ENCODE assay signal across 8 cellular contexts in the genomic region with DNA sequence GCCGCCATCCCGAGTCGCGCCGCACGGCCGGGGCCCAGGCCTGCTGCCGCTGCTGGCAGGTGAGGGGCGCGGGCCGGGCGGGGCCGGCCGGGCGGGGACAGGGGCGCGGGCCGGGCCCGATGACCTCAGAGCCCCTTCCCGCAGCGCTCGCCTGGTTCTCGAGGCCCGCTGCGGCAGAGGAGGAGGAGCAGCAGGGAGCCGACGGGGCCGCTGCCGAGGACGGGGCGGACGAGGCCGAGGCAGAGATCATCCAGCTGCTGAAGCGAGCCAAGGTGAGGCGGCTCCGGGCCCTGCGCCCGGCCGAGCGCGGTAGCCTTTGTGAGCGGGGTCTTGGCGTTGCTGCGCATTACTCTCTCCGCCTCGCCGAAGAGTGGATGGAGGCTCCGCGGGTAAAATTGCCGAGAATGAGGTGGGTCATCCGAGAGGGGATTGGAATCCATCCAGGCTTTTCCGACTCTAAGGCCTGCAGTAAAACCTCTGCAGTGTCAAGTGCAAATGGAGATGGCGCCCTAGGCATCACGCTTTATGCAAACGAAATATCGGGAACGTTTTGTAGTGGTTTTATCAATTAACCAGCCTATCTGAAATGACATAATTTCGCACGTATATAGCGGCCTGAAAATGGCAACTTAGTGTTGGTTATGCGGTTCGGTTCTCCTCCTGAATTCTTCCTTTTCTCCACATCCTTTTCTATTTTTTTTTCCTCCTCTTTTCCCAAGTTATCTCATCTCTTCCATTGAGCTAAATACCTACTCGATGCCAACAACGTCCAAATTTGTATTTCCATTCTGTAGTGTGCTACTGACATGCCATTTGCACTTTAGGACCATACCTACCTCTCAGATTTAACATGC. TPM values are rescaled to one million over a fixed set of nuclear protein-coding genes. Genes with fewer than 3 reads are reported as not detected.
DNase-seq lines count a peak whose midpoint lies in the region; ATAC-seq, FAIRE-seq and TF ChIP-seq lines count a peak whose summit lies in the region.

No MANE protein-coding gene starts in this region.

- H3K27ac ChIP-seq in caudate nucleus (ENCODE audit: low read depth, low read length), result peak overlapping the region; percentile 99
- peak overlapping the region; percentile 88 to 96 (median 91) for H3K27ac ChIP-seq in right lobe of liver
- H3K27ac ChIP-seq in testis, result peak overlapping the region; percentile 86 to 96

- WGBS in right lobe of liver (ENCODE audit: insufficient coverage, low coverage, low lambda C conversion rate, missing lambda C conversion rate), result 1% methylated on average over 18 of the region's 64 CpGs
- WGBS in testis, 2 donors, result 1 to 3% methylated on average over 26 to 55 of the region's 64 CpGs

- H3K4me1 ChIP-seq in right lobe of liver (peaks cover 0 to 14% (median 0%) of the 10 kb centered on the region in 4 donors), testis (peaks cover 6% of the 10 kb centered on the region)

- H3K36me3 ChIP-seq in right lobe of liver (peaks cover 0 to 38% (median 18%) of the 10 kb centered on the region in 4 donors), testis (ENCODE audit: low read depth, missing control alignments) (no peaks in the 10 kb centered on the region)

- no peaks in the 10 kb centered on the region for H3K9me3 ChIP-seq in right lobe of liver
- H3K9me3 ChIP-seq in testis, result no peaks in the 10 kb centered on the region

- intact Hi-C loops in right lobe of liver (cut with DNase I) (loop anchor here in 1 of 2 donors (10.0 kb wide), 1 partner anchor 55 kb away; a partner anchor contains a TSS), testis (cut with DNase I; ENCODE audit: low total_unique reads) (no loop called here)

- H3K4me3 ChIP-seq in right lobe of liver (peak overlapping the region; percentile 65 to 82 (median 76)), testis (peak overlapping the region; percentile 72 to 85)

- peak; percentile 53 for FAIRE-seq in GM12892 (lab: Jason Lieb, UNC)

- peak; percentile 26 for ATAC-seq in HG02970 (IDR thresholded peaks at IDR 0.05; ENCODE audit: low FRiP score, unreplicated experiment)
- peak; percentile 15 to 45 (median 36) for ATAC-seq in right lobe of liver

- H3K27me3 ChIP-seq in right lobe of liver, result no peaks in the 10 kb centered on the region
- H3K27me3 ChIP-seq in testis, result no peaks in the 10 kb centered on the region

- peak; percentile 29 for DNase-seq in A172 (ENCODE audit: low spot score)
- no peak for DNase-seq in GM12892 (ENCODE audit: insufficient read length)
- peak; percentile 46 for DNase-seq in NCI-H774 (lab: John Stamatoyannopoulos, UW)
- peak in 25 of 61 donors; percentile 6 to 69 (median 46) for DNase-seq in caudate nucleus (lab: John Stamatoyannopoulos, UW)
- no peak for DNase-seq in right lobe of liver
- peak; percentile 37 for DNase-seq in testis
- no peak for DNase-seq in H4 (ENCODE audit: low spot score)

- TF ChIP-seq POLR2A in GM12892 (IDR thresholded peaks at IDR 0.05; ENCODE audit: low read depth, low read length) (no peak), right lobe of liver (IDR thresholded peaks at IDR 0.05) (no peak), testis (IDR thresholded peaks at IDR 0.05) (no peak)

- TF ChIP-seq CTCF in right lobe of liver (IDR thresholded peaks at IDR 0.05) (no peak), testis (IDR thresholded peaks at IDR 0.05) (no peak)

RNA-seq across cellular contexts. Expression of a gene that starts 0.6 kb away (rescaled TPM):
- 65.0 and 74.9 TPM in 2 replicates for total RNA-seq in A172 (2014; rRNA removed; shearing (Covaris generic))
- polyA plus RNA-seq in GM12892 (2012; ENCODE audit: missing spikeins), result 27.6 TPM
- total RNA-seq in right lobe of liver (10 to 100 TPM; 14.3 to 32.3 (median 19.9) TPM), testis (10 to 100 TPM; 74.1 to 91.2 TPM)
- 17.8 TPM for polyA plus RNA-seq in testis (ENCODE audit: insufficient read depth, low read depth, low replicate concordance)
- total RNA-seq in H4 (2014; rRNA removed; shearing (Covaris generic)), result 20.1 and 25.9 TPM in 2 replicates

RNA-seq across cellular contexts. Expression of a gene that starts 0.7 kb away (rescaled TPM):
- total RNA-seq in A172 (2014; rRNA removed; shearing (Covaris generic)), result 33.6 and 42.1 TPM in 2 replicates
- 7.8 TPM for polyA plus RNA-seq in GM12892 (2012; ENCODE audit: missing spikeins)
- 10 to 100 TPM; 10.6 to 21.8 (median 11.8) TPM for total RNA-seq in right lobe of liver
- 10 to 100 TPM; 17.0 to 20.1 TPM for total RNA-seq in testis
- polyA plus RNA-seq in testis (ENCODE audit: insufficient read depth, low read depth, low replicate concordance), result 36.2 TPM
- 8.8 and 17.4 TPM in 2 replicates for total RNA-seq in H4 (2014; rRNA removed; shearing (Covaris generic))

RNA-seq across cellular contexts. Expression of a gene that starts 55.3 kb away (rescaled TPM):
- total RNA-seq in A172 (2014; rRNA removed; shearing (Covaris generic)), result 32.1 and 37.2 TPM in 2 replicates
- not detected for polyA plus RNA-seq in GM12892 (2012; ENCODE audit: missing spikeins)
- total RNA-seq in right lobe of liver (under 1 TPM in 5 of 6 experiments, not detected in 1; 0.16 to 0.62 (median 0.37) TPM), testis (1 to 10 TPM; 2.3 to 2.5 TPM)
- 1.6 TPM for polyA plus RNA-seq in testis (ENCODE audit: insufficient read depth, low read depth, low replicate concordance)
- total RNA-seq in H4 (2014; rRNA removed; shearing (Covaris generic)), result 29.3 and 32.1 TPM in 2 replicates

Comparison
In these comparisons a context has a peak if more than half of its experiments do, and no peak if none do; other contexts are left out.
1. DNase-seq: peak in A172 (single experiment), NCI-H774 (single experiment) and testis (single experiment); none in GM12892 (single experiment), right lobe of liver (0 of 3) and H4 (single experiment).
2. Peak in every context shown above with its lines, with median percentiles within 50 percentile points of each other: H3K27ac ChIP-seq.